In genomic region chr10:90780488-90780887, GRCh38 we compare ENCODE assay signal across 8 cellular contexts.
"Had no signal": no experiment of that assay in that cellular context is flagged by ENCODE, and none has a peak within 500 bp of the region (broad histone marks: within the 10 kb centered on the region; RNA-seq: fewer than 3 reads in every experiment).

No MANE protein-coding gene starts in this region.

- H3K4me3 ChIP-seq: GM23248 had no signal

- H2AFZ ChIP-seq: GM23248 had no signal

- DNase-seq: GM23248, GOT3, H9, HCEC 1CT, KBM-7 had no signal

- FAIRE-seq: H54, HTR-8/SVneo had no signal

- H3K9ac ChIP-seq: GM23248, KMS-11 had no signal

- H3K27ac ChIP-seq: GM23248, KMS-11 had no signal

- H3K4me2 ChIP-seq: KMS-11 had no signal
